Comparison of ENCODE assay signal across 12 cellular contexts in genomic region chr2:47169784-47170183, GRCh38. TPM values are rescaled to one million over a fixed set of nuclear protein-coding genes. Genes with fewer than 3 reads are reported as not detected.
DNase-seq lines count a peak whose midpoint lies in the region; ATAC-seq and TF ChIP-seq lines count a peak whose summit lies in the region.
"Had no signal": no experiment of that assay in that cellular context is flagged by ENCODE, and none has a peak within 500 bp of the region (broad histone marks: within the 10 kb centered on the region; RNA-seq: fewer than 3 reads in every experiment).

No MANE protein-coding gene starts in this region.

- intact Hi-C loops in CD8-positive, alpha-beta T cell (cut with DNase I, micrococcal nuclease): no loop called here
- intact Hi-C loops in psoas muscle (cut with DNase I): loop anchor here in 1 of 2 donors (5.0 kb wide), 1 partner anchor 112 kb away; no protein-coding TSS in a partner anchor

- no peak for DNase-seq in CD8-positive, alpha-beta T cell
- DNase-seq in fibroblast of villous mesenchyme (ENCODE audit: low read depth): peak; percentile 55
- DNase-seq in psoas muscle: no peak
- DNase-seq in superior temporal gyrus (ENCODE audit: extremely low spot score): no peak
- no peak for DNase-seq in mesendoderm
- DNase-seq: NCI-H1436, NCI-H446 treated with DMSO at 0.1 percent for 48 hours had no signal

- H3K27me3 Mint-ChIP-seq in CD8-positive, alpha-beta T cell (ENCODE audit: low read depth): no peaks in the 10 kb centered on the region
- H3K27me3 Mint-ChIP-seq in IgD-negative memory B cell: no peaks in the 10 kb centered on the region

- no peak overlapping the region for H3K4me2 ChIP-seq in mesendoderm (ENCODE audit: low read length)
- H3K4me2 ChIP-seq: BLaER1 had no signal

- H3K27ac ChIP-seq in CD8-positive, alpha-beta T cell (ENCODE audit: low read depth, low read length): no peak overlapping the region
- H3K27ac ChIP-seq in psoas muscle: peak overlapping the region; percentile 42
- H3K27ac ChIP-seq in mesendoderm (ENCODE audit: low read depth, low read length): no peak overlapping the region
- H3K27ac ChIP-seq: BLaER1 had no signal

- TF ChIP-seq CTCF in CD8-positive, alpha-beta T cell (IDR thresholded peaks at IDR 0.05): no peak
- no peak for TF ChIP-seq CTCF in fibroblast of villous mesenchyme (IDR thresholded peaks at IDR 0.05; ENCODE audit: insufficient read depth, low read depth, low read length)
- no peak for TF ChIP-seq CTCF in psoas muscle (IDR thresholded peaks at IDR 0.05)

- no peak overlapping the region for H2BK15ac ChIP-seq in mesendoderm (replicated peaks; ENCODE audit: low read depth)

- POLR2A ChIA-PET in CD8-positive, alpha-beta T cell (lab: Charles Lee): no interaction called here

- H3K56ac ChIP-seq in mesendoderm (ENCODE audit: low read length): no peak overlapping the region

- CTCF ChIA-PET in CD8-positive, alpha-beta T cell (lab: Charles Lee): no interaction called here

- H3K27me3 ChIP-seq in CD8-positive, alpha-beta T cell (ENCODE audit: insufficient read depth, low read length): no peaks in the 10 kb centered on the region
- H3K27me3 ChIP-seq in psoas muscle (ENCODE audit: insufficient read depth in 3 of 3, low read length in 2 of 3): no peaks in the 10 kb centered on the region
- H3K27me3 ChIP-seq in mesendoderm (ENCODE audit: insufficient read depth, low read length, poor library complexity): no peaks in the 10 kb centered on the region
- H3K27me3 ChIP-seq: BLaER1 had no signal

- no peak overlapping the region for H3K9ac ChIP-seq in mesendoderm (ENCODE audit: low read length)
- H3K9ac ChIP-seq: BLaER1 had no signal

- H2BK120ac ChIP-seq in mesendoderm (ENCODE audit: low read depth, low read length): no peak overlapping the region

- WGBS in psoas muscle, 3 donors: 28 to 35% (median 35%) methylated on average over 2 of the region's 2 CpGs
- no CpG with 5 or more reads among the region's 2 CpGs for WGBS in mesendoderm (ENCODE audit: extremely low coverage, insufficient coverage, low lambda C conversion rate)

- H3K4ac ChIP-seq in mesendoderm (ENCODE audit: low read depth, low read length): no peak overlapping the region

- H3K4me1 ChIP-seq in CD8-positive, alpha-beta T cell (ENCODE audit: insufficient read depth, low read length): peaks cover 55% of the 10 kb centered on the region
- H3K4me1 ChIP-seq in psoas muscle (peaks cover 72% of the 10 kb centered on the region), mesendoderm (ENCODE audit: control insufficient read depth, low read depth, low read length) (peaks cover 7% of the 10 kb centered on the region)

- peaks cover 76% of the 10 kb centered on the region for H3K4me1 Mint-ChIP-seq in CD8-positive, alpha-beta T cell (ENCODE audit: low read depth)
- H3K4me1 Mint-ChIP-seq in IgD-negative memory B cell: peaks cover 53 to 67% (median 54%) of the 10 kb centered on the region in 3 donors

- H3K4me3 Mint-ChIP-seq in CD8-positive, alpha-beta T cell: no peak overlapping the region
- H3K4me3 Mint-ChIP-seq in IgD-negative memory B cell: peak overlapping the region in 2 of 4 donors; percentile 2 to 53

- H3K23ac ChIP-seq in mesendoderm (ENCODE audit: low read length): no peak overlapping the region

- H3K79me1 ChIP-seq in mesendoderm (ENCODE audit: low read length): peaks cover 6% of the 10 kb centered on the region

- no peak for ATAC-seq in CD8-positive, alpha-beta T cell
- no peak for ATAC-seq in psoas muscle
- no peak for ATAC-seq in HG02852 (IDR thresholded peaks at IDR 0.05; ENCODE audit: unreplicated experiment)
- no peak for ATAC-seq in GM18498 (IDR thresholded peaks at IDR 0.05; ENCODE audit: unreplicated experiment)

- H3K9me3 ChIP-seq in CD8-positive, alpha-beta T cell (ENCODE audit: low read length): no peaks in the 10 kb centered on the region
- H3K9me3 ChIP-seq in psoas muscle: no peaks in the 10 kb centered on the region
- H3K9me3 ChIP-seq: BLaER1 had no signal

- H3K4me3 ChIP-seq in CD8-positive, alpha-beta T cell (ENCODE audit: low read depth, low read length): no peak overlapping the region
- H3K4me3 ChIP-seq in fibroblast of villous mesenchyme (ENCODE audit: low read depth, low read length): peak overlapping the region; percentile 99
- peak overlapping the region; percentile 91 for H3K4me3 ChIP-seq in psoas muscle
- H3K4me3 ChIP-seq in mesendoderm (ENCODE audit: low read length): no peak overlapping the region
- H3K4me3 ChIP-seq: BLaER1 had no signal

- no peak overlapping the region for H2BK5ac ChIP-seq in mesendoderm (ENCODE audit: low read length)

- no peak overlapping the region for H4K5ac ChIP-seq in mesendoderm (ENCODE audit: low read length)

- no peak overlapping the region for H2AK5ac ChIP-seq in mesendoderm (ENCODE audit: low read length)

- peaks cover 42% of the 10 kb centered on the region for H3K36me3 Mint-ChIP-seq in CD8-positive, alpha-beta T cell
- H3K36me3 Mint-ChIP-seq in IgD-negative memory B cell: peaks cover 2% of the 10 kb centered on the region

- H3K79me2 ChIP-seq in mesendoderm (ENCODE audit: control insufficient read depth, insufficient read depth, low read length): peaks cover 80% of the 10 kb centered on the region

- no peaks in the 10 kb centered on the region for H3K9me3 Mint-ChIP-seq in CD8-positive, alpha-beta T cell
- H3K9me3 Mint-ChIP-seq in IgD-negative memory B cell: no peaks in the 10 kb centered on the region

- H4K8ac ChIP-seq in mesendoderm (ENCODE audit: low read depth, low read length): no peak overlapping the region

- no peak overlapping the region for H3K18ac ChIP-seq in mesendoderm (ENCODE audit: low read length)

- peak overlapping the region; percentile 41 for H3K27ac Mint-ChIP-seq in CD8-positive, alpha-beta T cell
- peak overlapping the region in 2 of 3 donors; percentile 22 to 78 for H3K27ac Mint-ChIP-seq in IgD-negative memory B cell

- H3K36me3 ChIP-seq in CD8-positive, alpha-beta T cell (ENCODE audit: insufficient read depth, low read length): peaks cover 14% of the 10 kb centered on the region
- H3K36me3 ChIP-seq in psoas muscle (ENCODE audit: insufficient read depth in 1 of 2, low read depth in 1 of 2): peaks cover 0 to 56% of the 10 kb centered on the region in 2 donors
- no peaks in the 10 kb centered on the region for H3K36me3 ChIP-seq in mesendoderm (ENCODE audit: control insufficient read depth, insufficient read depth, low read length)

RNA-seq across cellular contexts. Expression of gene CALM2, which starts 6.5 kb away (rescaled TPM):
- total RNA-seq in CD8-positive, alpha-beta T cell: 100 to 1,000 TPM; 185 to 201 TPM
- polyA plus RNA-seq in IgD-negative memory B cell: 939 TPM
- total RNA-seq in fibroblast of villous mesenchyme: 1,019 and 1,625 TPM in 2 replicates
- 100 to 1,000 TPM; 125 to 435 (median 151) TPM for total RNA-seq in psoas muscle
- 100 to 1,000 TPM; 135 to 524 (median 139) TPM for polyA plus RNA-seq in psoas muscle
- polyA plus RNA-seq in mesendoderm (2013, experiment 1 of 2): 410 TPM
- 416 TPM for polyA plus RNA-seq in mesendoderm (2013, experiment 2 of 2)

RNA-seq across cellular contexts. Expression of gene STPG4, which starts 14.7 kb away (rescaled TPM):
- total RNA-seq in CD8-positive, alpha-beta T cell: under 1 TPM in 1 of 2 experiments, not detected in 1; 0.39 TPM
- not detected for polyA plus RNA-seq in IgD-negative memory B cell
- 0.64 and 2.2 TPM in 2 replicates for total RNA-seq in fibroblast of villous mesenchyme
- total RNA-seq in psoas muscle: not detected
- under 1 TPM in 1 of 3 donors, not detected in 2; 0.03 TPM for polyA plus RNA-seq in psoas muscle
- 0.04 TPM for polyA plus RNA-seq in mesendoderm (2013, experiment 1 of 2)
- 0.13 TPM for polyA plus RNA-seq in mesendoderm (2013, experiment 2 of 2)
- total RNA-seq: mesenteric fat pad had no signal

Comparison
In these comparisons a context has a peak if more than half of its experiments do, and no peak if none do; other contexts are left out.
1. H3K4me3 ChIP-seq: peak in fibroblast of villous mesenchyme (single experiment) and psoas muscle (single experiment); none in CD8-positive, alpha-beta T cell (single experiment) and mesendoderm (single experiment).